ENCODE assay signal across 21 cellular contexts in the genomic region with DNA sequence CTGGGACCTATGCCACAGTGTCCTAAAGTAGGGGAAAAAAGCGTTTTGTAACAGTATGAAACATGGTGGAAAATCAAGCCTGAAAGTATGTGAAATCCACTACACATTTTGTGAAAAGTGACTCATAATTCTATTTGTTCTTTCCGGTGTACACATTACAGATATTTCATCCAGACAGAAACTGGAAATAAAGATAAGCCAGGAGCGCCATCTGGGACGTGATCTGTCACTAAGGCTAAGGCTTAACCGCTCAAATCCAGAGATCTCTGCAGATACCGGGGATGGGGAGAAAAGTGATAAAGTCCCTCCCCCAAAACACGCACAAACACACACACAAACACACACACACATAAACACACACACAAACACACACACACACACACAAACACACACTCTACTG.
"Had no signal": no experiment of that assay in that cellular context is flagged by ENCODE, and none has a peak within 500 bp of the region (broad histone marks: within the 10 kb centered on the region; RNA-seq: fewer than 3 reads in every experiment).

No MANE protein-coding gene starts in this region.

- H3K9me3 ChIP-seq: adrenal gland, esophagus squamous epithelium, tibial artery had no signal

- FAIRE-seq: bronchial epithelial cell, kidney had no signal

- H3K4me1 ChIP-seq: adrenal gland, esophagus squamous epithelium, foreskin keratinocyte, parathyroid adenoma, tibial artery had no signal

- H3K27ac Mint-ChIP-seq: activated CD4-positive, alpha-beta T cell treated with anti-CD3 and anti-CD28 coated beads, Interleukin-2, amount 10 ng/mL, durations not matched to agents 7 days and 5 days; activated naive CD4-positive, alpha-beta T cell treated with anti-CD3 and anti-CD28 coated beads, Interleukin-2, amount 50 U/mL, for 72 hours; activated T-cell treated with anti-CD3 and anti-CD28 coated beads, Interleukin-2, amount 50 U/mL, for 72 hours; mesothelial cell of epicardium; nephron; T-helper 2 cell treated with Interferon-gamma antibody and Interleukin-4, amounts not matched to agents 5 μg/mL and 100 μg/mL, for 36 hours had no signal

- H3K4me3 Mint-ChIP-seq: activated CD4-positive, alpha-beta T cell treated with anti-CD3 and anti-CD28 coated beads, Interleukin-2, amount 10 ng/mL, durations not matched to agents 7 days and 5 days; activated T-cell treated with anti-CD3 and anti-CD28 coated beads, Interleukin-2, amount 50 U/mL, for 72 hours; mesothelial cell of epicardium; nephron; T-helper 2 cell treated with Interferon-gamma antibody and Interleukin-4, amounts not matched to agents 5 μg/mL and 100 μg/mL, for 36 hours had no signal

- H3K27me3 ChIP-seq: adrenal gland, foreskin keratinocyte had no signal

- H3K9ac ChIP-seq: parathyroid adenoma had no signal

- H3K4me1 Mint-ChIP-seq: activated CD4-positive, alpha-beta T cell treated with anti-CD3 and anti-CD28 coated beads, Interleukin-2, amount 10 ng/mL, durations not matched to agents 7 days and 5 days; mesothelial cell of epicardium; nephron had no signal

- H3K36me3 Mint-ChIP-seq: activated naive CD4-positive, alpha-beta T cell treated with anti-CD3 and anti-CD28 coated beads, Interleukin-2, amount 50 U/mL, for 72 hours; mesothelial cell of epicardium had no signal

- H3K36me3 ChIP-seq: adrenal gland, esophagus squamous epithelium, tibial artery had no signal

- H3K27ac ChIP-seq: adrenal gland, esophagus squamous epithelium, foreskin keratinocyte, parathyroid adenoma, tibial artery had no signal

- ATAC-seq: activated naive CD4-positive, alpha-beta T cell treated with anti-CD3 and anti-CD28 coated beads, Interleukin-2, amount 50 U/mL, for 72 hours; activated T-cell treated with anti-CD3 and anti-CD28 coated beads, Interleukin-2, amount 50 U/mL, for 72 hours; foreskin keratinocyte; left lobe of liver had no signal

- H3K4me3 ChIP-seq: adrenal gland, esophagus squamous epithelium, lung, tibial artery had no signal

- DNase-seq: activated CD4-positive, alpha-beta T cell treated with anti-CD3 and anti-CD28 coated beads, Interleukin-2, amount 10 ng/mL, durations not matched to agents 7 days and 5 days; activated gamma-delta T cell; activated T-cell treated with anti-CD3 and anti-CD28 coated beads, Interleukin-2, amount 50 U/mL, for 72 hours; dermis blood vessel endothelial cell; effector memory CD4-positive, alpha-beta T cell; esophagus squamous epithelium; foreskin keratinocyte; glutamatergic neuron; kidney; stimulated activated CD8-positive, alpha-beta memory T cell treated with anti-CD3 and anti-CD28 coated beads, Interleukin-4, amount 100 ng/mL, for 48 hours; stimulated activated naive CD4-positive, alpha-beta T cell treated with Interleukin-2 at 50 U/mL for 16 hours; tibial artery had no signal

- H3K9me3 Mint-ChIP-seq: activated CD4-positive, alpha-beta T cell treated with anti-CD3 and anti-CD28 coated beads, Interleukin-2, amount 10 ng/mL, durations not matched to agents 7 days and 5 days; activated naive CD4-positive, alpha-beta T cell treated with anti-CD3 and anti-CD28 coated beads, Interleukin-2, amount 50 U/mL, for 72 hours; activated T-cell treated with anti-CD3 and anti-CD28 coated beads, Interleukin-2, amount 50 U/mL, for 72 hours; mesothelial cell of epicardium; nephron; T-helper 2 cell treated with Interferon-gamma antibody and Interleukin-4, amounts not matched to agents 5 μg/mL and 100 μg/mL, for 36 hours had no signal
